In the genomic region with DNA sequence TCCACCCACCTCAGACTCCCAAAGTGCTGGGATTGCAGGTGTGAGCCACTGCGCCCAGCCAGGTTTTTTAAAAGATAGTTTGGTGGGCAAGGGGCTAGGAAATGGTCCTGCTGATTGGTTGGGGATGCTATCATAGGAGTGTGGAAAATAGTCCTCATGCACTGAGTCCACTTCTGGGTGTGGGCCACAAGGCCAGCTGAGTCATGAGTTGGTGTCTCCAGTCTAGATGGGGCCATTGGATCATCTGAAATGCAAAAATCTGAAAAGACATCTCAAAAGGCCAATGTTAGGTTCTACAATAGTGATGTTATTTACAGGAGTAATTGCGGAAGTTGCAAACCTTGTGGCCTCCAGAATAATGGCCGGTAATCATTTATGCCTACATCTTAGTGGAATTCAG, we compare ENCODE assay signal across 24 cellular contexts.
"Had no signal": no experiment of that assay in that cellular context is flagged by ENCODE, and none has a peak within 500 bp of the region (broad histone marks: within the 10 kb centered on the region; RNA-seq: fewer than 3 reads in every experiment).

No MANE protein-coding gene starts in this region.

- H3K4me1 ChIP-seq: parathyroid adenoma, uterus had no signal

- DNase-seq: activated CD4-positive, alpha-beta memory T cell treated with anti-CD3 and anti-CD28 coated beads, Interleukin-2, amount 10 ng/mL, durations not matched to agents 7 days and 5 days; activated CD4-positive, alpha-beta T cell treated with anti-CD3 and anti-CD28 coated beads, Interleukin-2, amount 10 ng/mL, durations not matched to agents 24 days and 14 days; activated CD4-positive, CD25-positive, alpha-beta regulatory T cell; activated effector memory CD4-positive, alpha-beta T cell treated with Interleukin-2 at 50 U/mL for 16 hours; activated naive CD4-positive, alpha-beta T cell treated with anti-CD3 and anti-CD28 coated beads, Interleukin-2, amount 50 U/mL, for 16 hours; activated naive CD8-positive, alpha-beta T cell treated with anti-CD3 and anti-CD28 coated beads, Interleukin-2, amount 50 U/mL, for 24 hours; activated T-cell treated with anti-CD3 and anti-CD28 coated beads, Interleukin-2, amount 50 U/mL, for 72 hours; anterior cingulate cortex; body of pancreas; effector CD8-positive, alpha-beta T cell; foreskin melanocyte; glutamatergic neuron; hippocampal formation; nephron progenitor cell; right cardiac atrium; stimulated activated CD4-positive, alpha-beta T cell treated with anti-CD3 and anti-CD28 coated beads, Interleukin-1b, Interleukin-23, amount 100 ng/mL, for 48 hours; stomach; T-helper 17 cell; transverse colon; uterus had no signal

- H3K9me3 ChIP-seq: body of pancreas, suprapubic skin, transverse colon, uterus had no signal

- H3K27me3 ChIP-seq: body of pancreas, cardiac muscle cell, suprapubic skin, transverse colon had no signal

- H3K4me3 ChIP-seq: body of pancreas, cardiac muscle cell, stomach, suprapubic skin, transverse colon, uterus had no signal

- H3K79me2 ChIP-seq: parathyroid adenoma had no signal

- H3K9ac ChIP-seq: parathyroid adenoma had no signal

- ATAC-seq: activated naive CD8-positive, alpha-beta T cell treated with anti-CD3 and anti-CD28 coated beads, Interleukin-2, amount 50 U/mL, for 24 hours; activated T-cell treated with anti-CD3 and anti-CD28 coated beads, Interleukin-2, amount 50 U/mL, for 72 hours; body of pancreas; esophagus mucosa; right cardiac atrium; T-helper 17 cell had no signal

- H3K36me3 ChIP-seq: cardiac muscle cell, stomach, suprapubic skin, transverse colon, uterus had no signal

- H3K27ac ChIP-seq: cardiac muscle cell, parathyroid adenoma, stomach, suprapubic skin, transverse colon, uterus had no signal
